Comparison of ENCODE assay signal across 6 cellular contexts in genomic region chr20:52585333-52585732, GRCh38.
"Had no signal": no experiment of that assay in that cellular context is flagged by ENCODE, and none has a peak within 500 bp of the region (broad histone marks: within the 10 kb centered on the region; RNA-seq: fewer than 3 reads in every experiment).

No MANE protein-coding gene starts in this region.

- H3K9me3 Mint-ChIP-seq: IgD-negative memory B cell had no signal

- H3K9ac ChIP-seq: KMS-11 had no signal

- DNase-seq: IMR-90, KBM-7, KG1 had no signal

- H3K4me2 ChIP-seq: KMS-11 had no signal

- H3K27ac ChIP-seq: HL-60, KMS-11 had no signal

- H3K4me3 Mint-ChIP-seq: IgD-negative memory B cell had no signal

- H3K27me3 Mint-ChIP-seq: IgD-negative memory B cell had no signal

- H3K27ac Mint-ChIP-seq: IgD-negative memory B cell had no signal
